ENCODE assay signal across 10 cellular contexts in genomic region chr4:184395451-184395917, GRCh38.
DNase-seq lines count a peak whose midpoint lies in the region; ATAC-seq and TF ChIP-seq lines count a peak whose summit lies in the region.
"Had no signal": no experiment of that assay in that cellular context is flagged by ENCODE, and none has a peak within 500 bp of the region (broad histone marks: within the 10 kb centered on the region; RNA-seq: fewer than 3 reads in every experiment).

No MANE protein-coding gene starts in this region.

- 0 out of 2 replicates have a peak overlapping the region, but pooled peaks have one; percentile 26 for H3K27ac Mint-ChIP-seq in GM23338

- H3K36me3 ChIP-seq in GM23338 (ENCODE audit: insufficient read depth) = peaks cover 14% of the 10 kb centered on the region; the same call in 1 of the 2 replicates
- peaks cover 41 to 75% of the 10 kb centered on the region in 2 donors for H3K36me3 ChIP-seq in mucosa of rectum (ENCODE audit: control insufficient read depth in 2 of 2, insufficient read depth in 2 of 2, low read length in 2 of 2)

- H3K9ac ChIP-seq in mucosa of rectum (ENCODE audit: low read depth in 1 of 2, low read length in 2 of 2) = no peak overlapping the region

- no peak overlapping the region for H2AFZ ChIP-seq in GM23338

- H3K27me3 Mint-ChIP-seq in GM23338 (ENCODE audit: insufficient read depth, low read depth, poor library complexity) = no peaks in the 10 kb centered on the region
- H3K27me3 Mint-ChIP-seq: activated naive CD8-positive, alpha-beta T cell had no signal

- DNase-seq in GM23338 (ENCODE audit: low spot score) (no peak), NCI-H526 (lab: John Stamatoyannopoulos, UW) (peak; percentile 83 to 89), NCI-H748 (lab: John Stamatoyannopoulos, UW; ENCODE audit: unreplicated experiment) (no peak), LoVo (ENCODE audit: low spot score) (no peak), NCI-H510A (lab: John Stamatoyannopoulos, UW) (no peak)
- no peak for DNase-seq in stimulated activated CD4-positive, alpha-beta T cell treated with anti-CD3 and anti-CD28 coated beads, Interleukin-4, amount 100 ng/mL, for 24 hours
- DNase-seq: NCI-H524 treated with DMSO at 0.1 percent for 48 hours had no signal

- H3K27me3 ChIP-seq in GM23338 (ENCODE audit: insufficient read depth) = no peaks in the 10 kb centered on the region
- no peaks in the 10 kb centered on the region for H3K27me3 ChIP-seq in mucosa of rectum (ENCODE audit: control insufficient read depth in 2 of 2, insufficient read depth in 2 of 2, low read length in 2 of 2)

- no peaks in the 10 kb centered on the region; the same call in 2 of the 3 replicates for H3K9me3 Mint-ChIP-seq in GM23338

- no peaks in the 10 kb centered on the region for H3F3A ChIP-seq in GM23338 (replicated peaks; ENCODE audit: low read depth)

- ATAC-seq in GM18498 (IDR thresholded peaks at IDR 0.05; ENCODE audit: unreplicated experiment) (peak; percentile 10), GM23338 (no peak)

- no peak overlapping the region for H3K4me3 ChIP-seq in GM23338
- peak overlapping the region in 1 of 2 donors; percentile 45 for H3K4me3 ChIP-seq in mucosa of rectum (ENCODE audit: low read length in 2 of 2)

- H3K9me2 ChIP-seq in GM23338 (ENCODE audit: insufficient read depth) = no peaks in the 10 kb centered on the region

- no peaks in the 10 kb centered on the region for H4K20me1 ChIP-seq in GM23338 (replicated peaks; ENCODE audit: insufficient read depth)

- peaks cover 67% of the 10 kb centered on the region for H3K36me3 Mint-ChIP-seq in GM23338 (ENCODE audit: low read depth)

- no peak overlapping the region for H3K4me3 Mint-ChIP-seq in GM23338
- H3K4me3 Mint-ChIP-seq: activated naive CD8-positive, alpha-beta T cell had no signal

- peaks cover 20% of the 10 kb centered on the region for H3K4me1 Mint-ChIP-seq in GM23338

- no peaks in the 10 kb centered on the region for H3K79me2 ChIP-seq in GM23338 (replicated peaks; ENCODE audit: insufficient read depth)

- no peak for TF ChIP-seq CTCF in GM23338 (conservative IDR thresholded peaks at IDR 0.05; ENCODE audit: low read depth in 2 of 2)

- 0 out of 2 replicates have a peak overlapping the region, but pooled peaks have one; percentile 57 for H3K27ac ChIP-seq in GM23338 (ENCODE audit: low read depth)
- H3K27ac ChIP-seq in mucosa of rectum (ENCODE audit: low read depth in 2 of 2, low read length in 2 of 2) = peak overlapping the region; percentile 34 to 48

- no peak overlapping the region for H3K4me2 ChIP-seq in GM23338

- H3K9me3 ChIP-seq in mucosa of rectum (ENCODE audit: control insufficient read depth in 2 of 2, low read length in 2 of 2) = no peaks in the 10 kb centered on the region

- H3K4me1 ChIP-seq in GM23338 (ENCODE audit: insufficient read depth) (peaks cover 10% of the 10 kb centered on the region), mucosa of rectum (ENCODE audit: control insufficient read depth in 2 of 2, insufficient read depth in 2 of 2, low read length in 2 of 2) (peaks cover 0 to 4% of the 10 kb centered on the region in 2 donors)

TF ChIP-seq in GM23338, 12 proteins besides CTCF, POLR2A, EP300 and RAD21 (continues in another document):
- TF ChIP-seq CREB1 (CRISPR knock-in tag; IDR thresholded peaks at IDR 0.05; ENCODE audit: low read depth) (no peak), NANOG (IDR thresholded peaks at IDR 0.05; ENCODE audit: borderline replicate concordance) (no peak), EZH2phosphoT487 (IDR thresholded peaks at IDR 0.05; ENCODE audit: unreplicated experiment) (no peak), STAT1 (IDR thresholded peaks at IDR 0.05; ENCODE audit: unreplicated experiment) (no peak), ZNF114 (CRISPR knock-in tag; IDR thresholded peaks at IDR 0.05) (no peak), REST (IDR thresholded peaks at IDR 0.05; ENCODE audit: unreplicated experiment) (no peak), ZNF331 (CRISPR knock-in tag; IDR thresholded peaks at IDR 0.05; ENCODE audit: low read depth) (no peak), POLR2AphosphoS5 (IDR thresholded peaks at IDR 0.05; ENCODE audit: low read depth) (no peak), JUNB (IDR thresholded peaks at IDR 0.05; ENCODE audit: unreplicated experiment) (no peak), ZNF462 (CRISPR knock-in tag; IDR thresholded peaks at IDR 0.05) (no peak), EZH2 (IDR thresholded peaks at IDR 0.05; ENCODE audit: low read depth, unreplicated experiment) (no peak)

Comparison
In these comparisons a context has a peak if more than half of its experiments do, and no peak if none do; other contexts are left out.
1. DNase-seq: peak in NCI-H526 (2 of 2); none in GM23338 (single experiment), NCI-H748 (single experiment), LoVo (single experiment), NCI-H510A (single experiment) and stimulated activated CD4-positive, alpha-beta T cell treated with anti-CD3 and anti-CD28 coated beads, Interleukin-4, amount 100 ng/mL, for 24 hours (single experiment).